Comparison of ENCODE assay signal across 8 cellular contexts in the genomic region with DNA sequence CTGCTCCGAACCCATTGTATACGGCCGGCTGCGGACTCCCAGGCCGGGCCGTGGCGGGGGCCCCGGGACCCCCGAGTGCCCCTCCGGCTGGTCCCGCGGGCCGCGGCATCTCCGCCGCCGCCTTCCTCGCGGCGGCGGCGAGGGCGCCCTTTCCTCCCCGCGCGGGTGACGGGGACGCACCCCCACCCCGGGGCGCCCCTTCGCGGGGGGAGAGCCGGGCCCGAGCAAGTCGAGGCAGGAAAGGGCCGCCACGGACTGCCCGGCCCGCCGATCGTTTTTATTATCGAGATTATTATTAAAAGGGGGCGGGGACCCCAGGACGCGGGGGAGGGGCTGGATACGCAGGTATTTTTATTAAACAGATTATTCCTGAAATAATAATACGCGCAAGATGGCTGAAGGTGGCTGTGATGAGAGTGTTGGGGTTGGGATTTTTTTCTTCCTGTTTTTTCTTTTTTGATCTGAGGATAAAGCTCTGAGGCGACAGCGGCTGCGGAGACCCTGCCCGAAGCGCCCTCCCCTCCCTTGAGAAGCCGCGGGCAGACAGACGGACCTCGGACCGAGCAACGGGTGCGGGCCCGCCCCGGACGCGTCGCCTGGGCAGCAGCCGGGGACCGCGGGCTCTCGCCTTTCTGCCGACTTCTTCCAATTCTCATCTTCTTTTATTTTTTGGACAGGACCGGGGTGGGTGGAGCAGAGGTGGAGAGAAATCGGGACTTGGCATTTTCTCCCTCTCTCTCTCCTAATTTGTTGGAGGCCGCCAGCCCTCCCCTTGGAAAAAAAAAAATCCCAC. TPM values are rescaled to one million over a fixed set of nuclear protein-coding genes. Genes with fewer than 3 reads are reported as not detected.
A peak's percentile ranks its signal among the peaks of the same experiment; 100 is the strongest.
DNase-seq lines count a peak whose midpoint lies in the region; ATAC-seq, FAIRE-seq and TF ChIP-seq lines count a peak whose summit lies in the region.

No MANE protein-coding gene starts in this region.

- H3K4me3 ChIP-seq in GM12878 = peak overlapping the region; percentile 93
- H3K4me3 ChIP-seq in sigmoid colon = peak overlapping the region; percentile 57 to 97 (median 88)

- BruUV-seq in GM12878 (replicated peaks; lab: Mats Ljungman, UMichigan) = TSS peak; percentile 60

- intact Hi-C loops in GM12878 (cut with micrococcal nuclease; ENCODE audit: unreplicated experiment) (loop anchor here (10.0 kb wide), 2 partner anchors 248 to 552 kb away; a partner anchor contains a TSS), sigmoid colon (cut with DNase I) (loop anchor here (10.0 kb wide), 1 partner anchor 248 kb away; a partner anchor contains a TSS)

- peak overlapping the region; percentile 68 for H2AFZ ChIP-seq in GM12878 (ENCODE audit: control insufficient read depth, low read depth, low read length)

- H3K4me1 ChIP-seq in GM12878 (ENCODE audit: control insufficient read depth, insufficient read depth, low read length) (peaks cover 13% of the 10 kb centered on the region), sigmoid colon (peaks cover 0 to 30% (median 23%) of the 10 kb centered on the region in 4 donors)

- H3K9ac ChIP-seq in GM12878 (ENCODE audit: control insufficient read depth, insufficient read depth, low read length) = peak overlapping the region; percentile 99

- no peak for FAIRE-seq in GM12878 (lab: Jason Lieb, UNC)

- no peak for TF ChIP-seq RAD21 in GM12878 (IDR thresholded peaks at IDR 0.05; ENCODE audit: insufficient read depth, low read depth, low read length)

- peak overlapping the region; percentile 44; the same call in 1 of the 2 replicates for H3K4me2 ChIP-seq in GM12878 (ENCODE audit: control insufficient read depth, insufficient read depth)

- H3K9me3 ChIP-seq in GM12878 (replicated peaks; ENCODE audit: control insufficient read depth, insufficient read depth, low read length) (no peaks in the 10 kb centered on the region), sigmoid colon (no peaks in the 10 kb centered on the region)

- SMC1A ChIA-PET in GM12878 (lab: Charles Lee; ENCODE audit: uncharacterized antibody, unreplicated experiment) = interaction anchor here (0.7 to 2.2 kb wide), 5 partner anchors 9 to 372 kb away, joined by 3 to 6 read pairs (median 4); no protein-coding TSS in a partner anchor

- peaks cover 53% of the 10 kb centered on the region for H3K79me2 ChIP-seq in GM12878 (ENCODE audit: control insufficient read depth, insufficient read depth, low read length)

- RAD21 ChIA-PET in GM12878 (lab: Charles Lee; ENCODE audit: unreplicated experiment) = interaction anchor here (0.5 to 2.1 kb wide), 10 partner anchors 8 to 138 kb away, joined by 3 to 11 read pairs (median 6); a partner anchor contains a TSS

- H3K27me3 ChIP-seq in GM12878 (replicated peaks in 1 of 2; ENCODE audit: control insufficient read depth in 2 of 2, insufficient read depth in 2 of 2, low read length in 1 of 2) (no peaks in the 10 kb centered on the region), sigmoid colon (no peaks in the 10 kb centered on the region)

- no peaks in the 10 kb centered on the region for H4K20me1 ChIP-seq in GM12878 (ENCODE audit: control insufficient read depth, insufficient read depth)

- H3K27ac ChIP-seq in GM12878 (ENCODE audit: control insufficient read depth, insufficient read depth) = peak overlapping the region; percentile 96
- H3K27ac ChIP-seq in sigmoid colon = peak overlapping the region; percentile 92 to 100 (median 99)

- in situ Hi-C loops in GM12878 (cut with MboI) = no loop called here

- H3K36me3 ChIP-seq in GM12878 (ENCODE audit: control insufficient read depth in 2 of 2, insufficient read depth in 2 of 2, low read length in 1 of 2) (no peaks in the 10 kb centered on the region), sigmoid colon (no peaks in the 10 kb centered on the region)

- TF ChIP-seq CTCF in GM12878 (IDR thresholded peaks at IDR 0.05 in 2 of 3, conservative IDR thresholded peaks at IDR 0.05 in 1 of 3; ENCODE audit: control insufficient read depth in 2 of 3, extremely low read depth in 1 of 3, insufficient read depth in 1 of 3, low read depth in 3 of 3, low read length in 3 of 3) = no peak
- no peak for TF ChIP-seq CTCF in sigmoid colon (IDR thresholded peaks at IDR 0.05)

- ATAC-seq in HG03354 (IDR thresholded peaks at IDR 0.05; ENCODE audit: poor library complexity, severe bottlenecking, unreplicated experiment) (peak; percentile 1), GM12878 (no peak)

- under 1% methylated on average over 63 of the region's 73 CpGs for WGBS in GM12878 (ENCODE audit: insufficient coverage, insufficient replicate concordance, low lambda C conversion rate, missing lambda C conversion rate)
- WGBS in sigmoid colon, 2 donors = 0% methylated on average over 73 of the region's 73 CpGs

- peak; percentile 56 for TF ChIP-seq POLR2A in GM12878 (IDR thresholded peaks at IDR 0.05; ENCODE audit: low read depth, low read length)
- peak; percentile 67 to 78 for TF ChIP-seq POLR2A in sigmoid colon (IDR thresholded peaks at IDR 0.05)

- no peak for TF ChIP-seq EP300 in GM12878 (IDR thresholded peaks at IDR 0.05; ENCODE audit: borderline replicate concordance in 1 of 2, control insufficient read depth in 1 of 2, low read depth in 2 of 2, low read length in 2 of 2)
- no peak for TF ChIP-seq EP300 in sigmoid colon (IDR thresholded peaks at IDR 0.05)

- CTCF ChIA-PET in GM12878 (lab: Yijun Ruan, JAX) = interaction anchor here (0.6 to 1.8 kb wide), 6 partner anchors 28 to 358 kb away, joined by 3 to 9 read pairs (median 4); a partner anchor contains a TSS

- POLR2A ChIA-PET in GM12878 (lab: Charles Lee) = interaction anchor here (0.5 to 3.6 kb wide), 16 partner anchors 8 to 1602 kb away, joined by 3 to 38 read pairs (median 4); a partner anchor contains a TSS

- DNase-seq in GF-D8 (lab: John Stamatoyannopoulos, UW) = peak; percentile 19
- peak; percentile 43 for DNase-seq in SW480 (ENCODE audit: low spot score)
- DNase-seq in GM12878 (ENCODE audit: low read depth, low spot score) = no peak
- DNase-seq in hypothalamus (lab: John Stamatoyannopoulos, UW) = peak in 32 of 51 donors; percentile 24 to 88 (median 66)
- DNase-seq in sigmoid colon = peak; percentile 86
- no peak for DNase-seq in iPS-NIHi11 (ENCODE audit: low spot score)
- DNase-seq in occipital lobe (lab: John Stamatoyannopoulos, UW) = no peak

TF ChIP-seq in GM12878, 131 proteins besides CTCF, POLR2A, EP300 and RAD21 (continues in another document):
- TF ChIP-seq IKZF1 (conservative IDR thresholded peaks at IDR 0.05) (no peak; the same call in none of the 2 replicates), CHD4 (IDR thresholded peaks at IDR 0.05) (no peak), ZBED1 (IDR thresholded peaks at IDR 0.05; ENCODE audit: borderline replicate concordance) (no peak), SREBF2 (IDR thresholded peaks at IDR 0.05; ENCODE audit: low read length) (no peak), PAX5 (IDR thresholded peaks at IDR 0.05; ENCODE audit: borderline replicate concordance, low read depth, low read length) (no peak), ZNF207 (IDR thresholded peaks at IDR 0.05; ENCODE audit: borderline replicate concordance) (no peak), KLF5 (IDR thresholded peaks at IDR 0.05; ENCODE audit: partially characterized antibody) (no peak), HDGF (IDR thresholded peaks at IDR 0.05) (no peak), BMI1 (IDR thresholded peaks at IDR 0.05; ENCODE audit: borderline replicate concordance) (no peak), TCF7 (IDR thresholded peaks at IDR 0.05; ENCODE audit: borderline replicate concordance) (no peak), MTA3 (IDR thresholded peaks at IDR 0.05; ENCODE audit: borderline replicate concordance, low read length) (no peak), KDM1A (IDR thresholded peaks at IDR 0.05; ENCODE audit: borderline replicate concordance) (no peak), CBFB (IDR thresholded peaks at IDR 0.05; ENCODE audit: low read depth) (no peak), RCOR1 (conservative IDR thresholded peaks at IDR 0.05; ENCODE audit: low read depth, low read length) (no peak), CEBPB (IDR thresholded peaks at IDR 0.05; ENCODE audit: borderline replicate concordance in 1 of 2, low read depth in 2 of 2, low read length in 2 of 2) (no peak)
- TF ChIP-seq, protein P1, sequence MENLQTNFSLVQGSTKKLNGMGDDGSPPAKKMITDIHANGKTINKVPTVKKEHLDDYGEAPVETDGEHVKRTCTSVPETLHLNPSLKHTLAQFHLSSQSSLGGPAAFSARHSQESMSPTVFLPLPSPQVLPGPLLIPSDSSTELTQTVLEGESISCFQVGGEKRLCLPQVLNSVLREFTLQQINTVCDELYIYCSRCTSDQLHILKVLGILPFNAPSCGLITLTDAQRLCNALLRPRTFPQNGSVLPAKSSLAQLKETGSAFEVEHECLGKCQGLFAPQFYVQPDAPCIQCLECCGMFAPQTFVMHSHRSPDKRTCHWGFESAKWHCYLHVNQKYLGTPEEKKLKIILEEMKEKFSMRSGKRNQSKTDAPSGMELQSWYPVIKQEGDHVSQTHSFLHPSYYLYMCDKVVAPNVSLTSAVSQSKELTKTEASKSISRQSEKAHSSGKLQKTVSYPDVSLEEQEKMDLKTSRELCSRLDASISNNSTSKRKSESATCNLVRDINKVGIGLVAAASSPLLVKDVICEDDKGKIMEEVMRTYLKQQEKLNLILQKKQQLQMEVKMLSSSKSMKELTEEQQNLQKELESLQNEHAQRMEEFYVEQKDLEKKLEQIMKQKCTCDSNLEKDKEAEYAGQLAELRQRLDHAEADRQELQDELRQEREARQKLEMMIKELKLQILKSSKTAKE (IDR thresholded peaks at IDR 0.05; ENCODE audit: low read depth, poor library complexity, severe bottlenecking) = no peak

RNA-seq across cellular contexts. Expression of a gene that starts 1.5 kb away (rescaled TPM):
- total RNA-seq in GM12878 (2013; cell fraction: nucleolus; rRNA removed) = 58.5 and 70.9 TPM in 2 replicates
- total RNA-seq in GM12878 (2014; rRNA removed) = 18.7 and 19.0 TPM in 2 replicates
- 13.5 and 15.9 TPM in 2 replicates for total RNA-seq in GM12878 (2014; rRNA removed; fragmentation: Illumina TruSeq; extraction: Trizol)
- 44.2 and 53.2 TPM in 2 replicates for total RNA-seq in GM12878 (2021)
- polyA plus RNA-seq in GM12878 (2011; ENCODE audit: low read depth) = 17.0 TPM
- 16.6 and 26.9 TPM in 2 replicates for polyA plus RNA-seq in GM12878 (2011; rRNA removed)
- polyA plus RNA-seq in GM12878 (2011; cell fraction: cytosol; rRNA removed) = 27.7 and 28.2 TPM in 2 replicates
- 52.8 and 58.6 TPM in 2 replicates for polyA plus RNA-seq in GM12878 (2011; cell fraction: nucleus; rRNA removed)
- 33.3 and 66.7 TPM in 2 replicates for polyA plus RNA-seq in GM12878 (2012)
- 9.9 and 22.4 TPM in 2 replicates for polyA plus RNA-seq in GM12878 (2014; fragmentation: Illumina TruSeq; extraction: Trizol)
- 1 to 10 TPM; 7.9 to 9.5 TPM for polyA plus RNA-seq in GM12878 (2014; fragmentation: Nextera tagmentation; extraction: Ambion mirVana)
- 33.5 and 37.5 TPM in 2 replicates for polyA plus RNA-seq in GM12878 (2014; rRNA removed)
- polyA plus RNA-seq in GM12878 (2016; fragmentation: Nextera tagmentation; extraction: Ambion mirVana) = 10 to 100 TPM; 27.3 to 27.6 TPM
- 15.7 and 25.1 TPM in 2 replicates for polyA minus RNA-seq in GM12878 (2011; rRNA and poly(A)+ RNA removed)
- 13.5 and 20.3 TPM in 2 replicates for polyA minus RNA-seq in GM12878 (2011; cell fraction: cytosol; rRNA and poly(A)+ RNA removed)
- polyA minus RNA-seq in GM12878 (2011; cell fraction: nucleus; rRNA and poly(A)+ RNA removed) = 18.7 and 35.3 TPM in 2 replicates
- total RNA-seq in sigmoid colon = 10 to 100 TPM; 58.9 to 88.6 (median 67.1) TPM
- polyA plus RNA-seq in sigmoid colon = 10 to 100 TPM; 25.0 to 53.0 (median 46.8) TPM
- total RNA-seq in occipital lobe = 23.4 TPM

Comparison
In these comparisons a context has a peak if more than half of its experiments do, and no peak if none do; other contexts are left out.
1. DNase-seq: peak in GF-D8 (single experiment), SW480 (single experiment), hypothalamus (32 of 51) and sigmoid colon (single experiment); none in GM12878 (single experiment), iPS-NIHi11 (single experiment) and occipital lobe (single experiment).